9 cellular contexts compared by ENCODE assay signal in genomic region chr16:29790949-29791844, GRCh38. TPM values are rescaled to one million over a fixed set of nuclear protein-coding genes. Genes with fewer than 3 reads are reported as not detected.
DNase-seq lines count a peak whose midpoint lies in the region; ATAC-seq, FAIRE-seq and TF ChIP-seq lines count a peak whose summit lies in the region.
"Had no signal": no experiment of that assay in that cellular context is flagged by ENCODE, and none has a peak within 500 bp of the region (broad histone marks: within the 10 kb centered on the region; RNA-seq: fewer than 3 reads in every experiment).

No MANE protein-coding gene starts in this region.

- H3K4me3 ChIP-seq in AG04450 (ENCODE audit: low read depth, low read length): peak overlapping the region; percentile 88
- peak overlapping the region; percentile 78 to 93 (median 81) for H3K4me3 ChIP-seq in Peyer's patch
- H3K4me3 ChIP-seq in esophagus (ENCODE audit: low read depth in 1 of 2, low read length in 2 of 2): peak overlapping the region; percentile 65 to 73
- H3K4me3 ChIP-seq in pancreas: peak overlapping the region; percentile 80 to 97 (median 94)

- TF ChIP-seq POLR2A in Peyer's patch (IDR thresholded peaks at IDR 0.05): no peak

- POLR2A ChIA-PET in AG04450 (lab: Yijun Ruan, JAX): interaction anchor here (1.2 kb wide), 1 partner anchor 25 kb away, joined by 7 read pairs; the partner anchor contains the start of gene PAGR1

- peaks cover 0 to 23% (median 4%) of the 10 kb centered on the region in 4 donors for H3K4me1 ChIP-seq in Peyer's patch
- H3K4me1 ChIP-seq in esophagus (ENCODE audit: control insufficient read depth in 2 of 2, insufficient read depth in 2 of 2, low read length in 1 of 2): peaks cover 0 to 6% of the 10 kb centered on the region in 2 donors
- peaks cover 4 to 11% (median 9%) of the 10 kb centered on the region in 3 donors for H3K4me1 ChIP-seq in pancreas

- H3K9me3 ChIP-seq in AG04450 (ENCODE audit: control insufficient read depth, insufficient read depth, low read length): no peaks in the 10 kb centered on the region; the same call in 1 of the 2 replicates
- H3K9me3 ChIP-seq in Peyer's patch: no peaks in the 10 kb centered on the region
- H3K9me3 ChIP-seq in esophagus (ENCODE audit: control insufficient read depth in 2 of 2, insufficient read depth in 1 of 2, low read depth in 1 of 2, low read length in 1 of 2): no peaks in the 10 kb centered on the region
- no peaks in the 10 kb centered on the region for H3K9me3 ChIP-seq in pancreas

- H3K36me3 ChIP-seq in Peyer's patch: no peaks in the 10 kb centered on the region
- H3K36me3 ChIP-seq in esophagus (ENCODE audit: control insufficient read depth in 2 of 2, insufficient read depth in 2 of 2, low read length in 1 of 2): no peaks in the 10 kb centered on the region
- H3K36me3 ChIP-seq in pancreas: no peaks in the 10 kb centered on the region

- DNase-seq in AG04450 (ENCODE audit: low read depth, low spot score): no peak
- DNase-seq in Peyer's patch: peak in 1 of 3 donors; percentile 49
- DNase-seq in pancreas: no peak
- DNase-seq in GDM1 (lab: John Stamatoyannopoulos, UW): no peak
- DNase-seq in activated CD4-positive, alpha-beta T cell treated with anti-CD3 and anti-CD28 coated beads for 48 hours: no peak

- FAIRE-seq in pancreas (lab: Jason Lieb, UNC): no peak

- peak; percentile 3 for ATAC-seq in GM21360 (IDR thresholded peaks at IDR 0.05; ENCODE audit: unreplicated experiment)
- ATAC-seq in pancreas: peak in 1 of 4 donors; percentile 3
- ATAC-seq in HG02870 (IDR thresholded peaks at IDR 0.05; ENCODE audit: unreplicated experiment): no peak

- intact Hi-C loops in pancreas (cut with DNase I): no loop called here

- CTCF ChIA-PET in AG04450 (lab: Charles Lee): interaction anchor here (0.6 to 2.1 kb wide), 7 partner anchors 13 to 118 kb away, joined by 3 to 11 read pairs (median 3); partner anchors contain the start of genes ASPHD1 and ZG16

- WGBS in esophagus, 2 donors: 1 to 2% methylated on average over 30 to 31 of the region's 31 CpGs
- 2% methylated on average over 31 of the region's 31 CpGs for WGBS in pancreas, 2 donors

- TF ChIP-seq CTCF in AG04450 (IDR thresholded peaks at IDR 0.05; ENCODE audit: low read depth, low read length) (no peak), Peyer's patch (IDR thresholded peaks at IDR 0.05) (no peak), pancreas (IDR thresholded peaks at IDR 0.05) (no peak)

- H3K27me3 ChIP-seq in AG04450 (ENCODE audit: control insufficient read depth, insufficient read depth, low read length) (no peaks in the 10 kb centered on the region), Peyer's patch (no peaks in the 10 kb centered on the region), esophagus (ENCODE audit: control insufficient read depth in 1 of 2, insufficient read depth in 2 of 2, low read length in 2 of 2) (no peaks in the 10 kb centered on the region), pancreas (no peaks in the 10 kb centered on the region)

- H3K27ac ChIP-seq in AG04450 (ENCODE audit: low read depth, low read length) (no peak overlapping the region), Peyer's patch (peak overlapping the region; percentile 67 to 88 (median 74)), esophagus (ENCODE audit: low read depth in 2 of 2, low read length in 1 of 2) (peak overlapping the region; percentile 61 to 63), pancreas (peak overlapping the region in 2 of 4 donors; percentile 28 to 40)

RNA-seq across cellular contexts. Expression of gene KIF22, which starts 0.6 kb away (rescaled TPM):
- polyA plus RNA-seq in AG04450 (2011; rRNA removed) (14.1 and 19.9 TPM in 2 replicates), esophagus (10 to 100 TPM; 43.3 to 57.9 TPM), pancreas (10 to 100 TPM; 43.1 to 51.2 TPM)
- polyA minus RNA-seq in AG04450 (2011; rRNA and poly(A)+ RNA removed): 32.2 and 33.5 TPM in 2 replicates
- total RNA-seq in Peyer's patch (100 to 1,000 TPM in 2 of 4 donors, 10 to 100 TPM in 2; 31.9 to 157 (median 72.8) TPM), pancreas (10 to 100 TPM in 4 of 6 donors, 1 to 10 TPM in 2; 7.7 to 17.4 (median 11.0) TPM)

RNA-seq across cellular contexts. Expression of gene ZG16, which starts 13.1 kb away (rescaled TPM):
- polyA plus RNA-seq in AG04450 (2011; rRNA removed) (not detected in 2 replicates), esophagus (under 1 TPM in 1 of 2 donors, not detected in 1; 0.02 TPM), pancreas (1 to 10 TPM in 1 of 2 donors, under 1 TPM in 1; 0.52 to 2.4 TPM)
- not detected in 2 replicates for polyA minus RNA-seq in AG04450 (2011; rRNA and poly(A)+ RNA removed)
- total RNA-seq in Peyer's patch (100 to 1,000 TPM in 3 of 4 donors, 1 to 10 TPM in 1; 9.9 to 585 (median 158) TPM), pancreas (1 to 10 TPM in 3 of 6 donors, under 1 TPM in 3; 0.06 to 3.1 (median 1.1) TPM)
- total RNA-seq: renal cortical epithelial cell had no signal

RNA-seq across cellular contexts. Expression of gene MAZ, which starts 15.1 kb away (rescaled TPM):
- polyA plus RNA-seq in AG04450 (2011; rRNA removed): 58.4 and 79.6 TPM in 2 replicates
- polyA minus RNA-seq in AG04450 (2011; rRNA and poly(A)+ RNA removed): 141 and 195 TPM in 2 replicates
- 100 to 1,000 TPM; 124 to 208 (median 135) TPM for total RNA-seq in Peyer's patch
- 100 to 1,000 TPM in 1 of 2 donors, 10 to 100 TPM in 1; 95.9 to 111 TPM for polyA plus RNA-seq in esophagus
- total RNA-seq in pancreas: 100 to 1,000 TPM in 1 of 6 donors, 10 to 100 TPM in 5; 84.8 to 122 (median 96.2) TPM
- polyA plus RNA-seq in pancreas: 100 to 1,000 TPM in 1 of 2 donors, 10 to 100 TPM in 1; 94.1 to 107 TPM

RNA-seq across cellular contexts. Expression of gene PRRT2, which starts 20.8 kb away (rescaled TPM):
- 5.7 and 6.1 TPM in 2 replicates for polyA plus RNA-seq in AG04450 (2011; rRNA removed)
- 3.6 and 3.7 TPM in 2 replicates for polyA minus RNA-seq in AG04450 (2011; rRNA and poly(A)+ RNA removed)
- total RNA-seq in Peyer's patch: 1 to 10 TPM in 2 of 4 donors, under 1 TPM in 1, not detected in 1; 0.95 to 3.3 (median 2.5) TPM
- polyA plus RNA-seq in esophagus: 1 to 10 TPM; 1.1 to 2.1 TPM
- total RNA-seq in pancreas: 1 to 10 TPM in 1 of 6 donors, under 1 TPM in 5; 0.35 to 1.2 (median 0.45) TPM
- polyA plus RNA-seq in pancreas: 1 to 10 TPM; 2.6 to 3.2 TPM

RNA-seq across cellular contexts. Expression of gene PAGR1, which starts 24.8 kb away (rescaled TPM):
- 14.3 and 14.5 TPM in 2 replicates for polyA plus RNA-seq in AG04450 (2011; rRNA removed)
- 2.7 and 4.9 TPM in 2 replicates for polyA minus RNA-seq in AG04450 (2011; rRNA and poly(A)+ RNA removed)
- total RNA-seq in Peyer's patch: 10 to 100 TPM; 39.5 to 50.3 (median 48.3) TPM
- polyA plus RNA-seq in esophagus: 10 to 100 TPM; 23.2 to 32.4 TPM
- total RNA-seq in pancreas: 10 to 100 TPM in 3 of 6 donors, 1 to 10 TPM in 3; 8.1 to 14.5 (median 10.4) TPM
- polyA plus RNA-seq in pancreas: 10 to 100 TPM; 34.5 to 34.7 TPM
